Comparison of ENCODE assay signal across 16 cellular contexts in genomic region chrX:154602226-154602625, GRCh38. TPM values are rescaled to one million over a fixed set of nuclear protein-coding genes. Genes with fewer than 3 reads are reported as not detected.
DNase-seq lines count a peak whose midpoint lies in the region; TF ChIP-seq lines count a peak whose summit lies in the region.
"Had no signal": no experiment of that assay in that cellular context is flagged by ENCODE, and none has a peak within 500 bp of the region (broad histone marks: within the 10 kb centered on the region; RNA-seq: fewer than 3 reads in every experiment).

No MANE protein-coding gene starts in this region.

- no peaks in the 10 kb centered on the region for H3K27me3 ChIP-seq in H7 (ENCODE audit: control insufficient read depth, insufficient read depth, low read length)
- no peaks in the 10 kb centered on the region for H3K27me3 ChIP-seq in PC-9 (ENCODE audit: insufficient read depth, low read depth)

- H3K79me2 ChIP-seq in PC-9 (ENCODE audit: low read depth), result no peaks in the 10 kb centered on the region

- intact Hi-C loops in PC-9 (cut with micrococcal nuclease; ENCODE audit: unreplicated experiment), result no loop called here
- intact Hi-C loops in posterior vena cava (cut with DNase I), result no loop called here

- no peak overlapping the region for H3K4me3 ChIP-seq in H7 (ENCODE audit: insufficient read depth, low read depth, low read length)
- H3K4me3 ChIP-seq in PC-9, result no peak overlapping the region
- H3K4me3 ChIP-seq: GM23338 had no signal

- peak; percentile 25 for DNase-seq in H7
- DNase-seq in PC-9, result no peak
- peak; percentile 79 for DNase-seq in chondrocyte (ENCODE audit: low spot score)
- peak; percentile 47 for DNase-seq in posterior vena cava (ENCODE audit: low spot score)
- no peak for DNase-seq in SW 1271 (lab: John Stamatoyannopoulos, UW)
- DNase-seq in midbrain (lab: John Stamatoyannopoulos, UW), result no peak
- no peak for DNase-seq in NCI-H2196 (lab: John Stamatoyannopoulos, UW; ENCODE audit: unreplicated experiment)
- DNase-seq: COR-L47, DMS153, DMS79 treated with DMSO at 0.1 percent for 48 hours, EL, H9 had no signal

- H3K4me3 Mint-ChIP-seq in chondrocyte (ENCODE audit: unreplicated experiment), result no peak overlapping the region
- H3K4me3 Mint-ChIP-seq: CD14-positive monocyte; CD8-positive, alpha-beta T cell; GM23338 had no signal

- H3K27ac Mint-ChIP-seq in chondrocyte (ENCODE audit: unreplicated experiment), result no peak overlapping the region
- H3K27ac Mint-ChIP-seq: CD14-positive monocyte; CD8-positive, alpha-beta T cell; GM23338; H9 had no signal

- no peak overlapping the region for H2AFZ ChIP-seq in PC-9
- H2AFZ ChIP-seq: GM23338 had no signal

- TF ChIP-seq CTCF in PC-9 (conservative IDR thresholded peaks at IDR 0.05), result no peak
- TF ChIP-seq CTCF in chondrocyte (IDR thresholded peaks at IDR 0.05), result no peak

- H3K4me1 Mint-ChIP-seq in chondrocyte (ENCODE audit: low read depth), result peaks cover 40% of the 10 kb centered on the region

- H3K9me3 ChIP-seq in PC-9 (ENCODE audit: insufficient read depth, low read depth), result no peaks in the 10 kb centered on the region; the same call in 1 of the 2 replicates

- peak overlapping the region; percentile 78 for H3K4me2 ChIP-seq in PC-9
- H3K4me2 ChIP-seq: GM23338 had no signal

- H3F3A ChIP-seq in PC-9 (ENCODE audit: insufficient read depth, low read depth), result peaks cover 62% of the 10 kb centered on the region

- CTCF ChIA-PET in PC-9 (lab: Charles Lee), result no interaction called here

- no peaks in the 10 kb centered on the region for H3K9me2 ChIP-seq in PC-9 (ENCODE audit: insufficient read depth)

- peak overlapping the region; percentile 100 for H3K27ac ChIP-seq in PC-9

- POLR2A ChIA-PET in PC-9 (lab: Charles Lee; ENCODE audit: unreplicated experiment), result no interaction called here

- H3K27me3 Mint-ChIP-seq in chondrocyte (ENCODE audit: low read depth), result no peaks in the 10 kb centered on the region

- H3K36me3 ChIP-seq in H7 (replicated peaks; ENCODE audit: control insufficient read depth, insufficient read depth, low read length) (no peaks in the 10 kb centered on the region), PC-9 (ENCODE audit: low read depth) (no peaks in the 10 kb centered on the region)

- H4K20me1 ChIP-seq in PC-9 (ENCODE audit: insufficient read depth), result no peaks in the 10 kb centered on the region

- peaks cover 27% of the 10 kb centered on the region for H3K9me3 Mint-ChIP-seq in chondrocyte (ENCODE audit: low read depth)
- H3K9me3 Mint-ChIP-seq: CD8-positive, alpha-beta T cell had no signal

- peaks cover 79% of the 10 kb centered on the region for H3K4me1 ChIP-seq in PC-9 (replicated peaks; ENCODE audit: insufficient read depth)

- no TSS peak for BruUV-seq in PC-9 (replicated peaks; lab: Mats Ljungman, UMichigan)

- no peaks in the 10 kb centered on the region for H3K36me3 Mint-ChIP-seq in chondrocyte (ENCODE audit: low read depth)
- H3K36me3 Mint-ChIP-seq: CD14-positive monocyte; CD8-positive, alpha-beta T cell had no signal

RNA-seq across cellular contexts. Expression of gene CTAG1B, which starts 16.9 kb away (rescaled TPM):
- total RNA-seq in H7 (2014; rRNA removed; shearing (Covaris generic)), result not detected in 2 replicates
- total RNA-seq in PC-9 (2021) (not detected in 2 replicates), chondrocyte (not detected in 3 replicates), posterior vena cava (not detected)
- total RNA-seq: CD8-positive, alpha-beta T cell; GM23338; H9; HepG2 had no signal

RNA-seq across cellular contexts. Expression of gene CTAG1A, which starts 17.3 kb away (rescaled TPM):
- total RNA-seq in H7 (2014; rRNA removed; shearing (Covaris generic)), result not detected in 2 replicates
- total RNA-seq in PC-9 (2021) (not detected in 2 replicates), chondrocyte (not detected in 3 replicates), posterior vena cava (not detected)
- total RNA-seq: CD8-positive, alpha-beta T cell; GM23338; H9; HepG2 had no signal

RNA-seq across cellular contexts. Expression of gene CTAG2, which starts 51.2 kb away (rescaled TPM):
- total RNA-seq in H7 (2014; rRNA removed; shearing (Covaris generic)), result not detected in 2 replicates
- total RNA-seq in PC-9 (2021) (not detected in 2 replicates), chondrocyte (not detected in 3 replicates), posterior vena cava (1 to 10 TPM in 1 of 2 donors, not detected in 1; 1.2 TPM)
- total RNA-seq: CD8-positive, alpha-beta T cell; H9; HepG2 had no signal

RNA-seq across cellular contexts. Expression of gene IKBKG, which starts 54.8 kb away (rescaled TPM):
- total RNA-seq in H7 (2014; rRNA removed; shearing (Covaris generic)), result 22.1 and 24.3 TPM in 2 replicates
- total RNA-seq in PC-9 (2021) (68.3 and 69.4 TPM in 2 replicates), chondrocyte (21.6 to 28.3 TPM (median 22.4 TPM) in 3 replicates), posterior vena cava (10 to 100 TPM; 24.2 to 25.6 TPM)

RNA-seq across cellular contexts. Expression of gene G6PD, which starts 55.6 kb away (rescaled TPM):
- 51.8 and 58.0 TPM in 2 replicates for total RNA-seq in H7 (2014; rRNA removed; shearing (Covaris generic))
- total RNA-seq in PC-9 (2021) (987 and 1,283 TPM in 2 replicates), chondrocyte (63.9 to 165 TPM (median 67.6 TPM) in 3 replicates), posterior vena cava (10 to 100 TPM; 51.9 to 55.4 TPM)

Comparison
In these comparisons a context has a peak if more than half of its experiments do, and no peak if none do; other contexts are left out.
1. DNase-seq: peak in H7 (single experiment), chondrocyte (single experiment) and posterior vena cava (single experiment); none in PC-9 (0 of 2), SW 1271 (0 of 2), midbrain (single experiment) and NCI-H2196 (single experiment).